Comparison of ENCODE assay signal across 1 cellular context in the genomic region with DNA sequence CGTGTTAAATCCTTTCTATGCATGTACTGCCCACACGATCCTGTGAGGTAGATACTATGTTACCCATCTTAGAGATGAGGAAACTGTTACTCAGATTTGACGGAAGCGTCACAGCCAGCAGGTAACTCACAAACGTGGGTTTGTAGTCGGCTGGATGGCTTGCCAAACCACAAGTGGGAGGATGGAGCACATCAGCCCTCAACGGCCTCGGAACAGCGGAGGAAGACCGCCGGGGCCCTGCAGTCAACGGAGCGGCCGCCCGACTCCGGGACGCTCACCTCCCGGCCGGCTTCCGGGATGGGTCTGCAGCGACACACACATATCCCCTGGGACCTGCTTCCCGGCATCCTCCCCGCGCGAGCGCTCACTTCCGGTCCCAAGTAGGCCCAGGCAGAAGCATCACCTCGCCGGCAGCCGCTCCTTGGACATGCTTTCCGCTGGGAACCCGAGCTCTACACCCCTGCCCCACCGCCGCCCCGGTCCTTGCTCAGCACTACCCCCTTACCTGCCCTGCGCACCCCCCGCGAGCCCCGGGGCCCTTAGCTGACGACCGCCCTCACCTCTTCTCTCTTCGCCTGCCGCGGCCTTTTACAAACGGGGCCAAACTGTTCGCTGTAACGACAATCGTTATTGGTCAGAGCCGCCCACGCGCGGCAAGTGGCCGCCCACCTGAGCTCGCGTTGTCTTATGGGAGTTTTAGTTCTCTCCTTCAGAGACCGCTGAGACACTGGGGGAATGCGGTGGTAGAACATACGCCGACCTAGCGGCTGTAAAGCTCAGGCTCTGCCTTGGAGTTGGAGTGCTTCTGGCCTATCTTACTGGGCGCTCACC.
TF ChIP-seq lines count a peak whose summit lies in the region.

A gene (minus strand): TSS at position 607 of the 831 bp plus-strand sequence. CDS start 9,034 bp downstream, outside the sequence.

TF ChIP-seq in K562, 482 proteins besides CTCF, POLR2A, EP300 and RAD21 (continued from another document and continues in another):
- peak; percentile 99 for TF ChIP-seq RBFOX2 (IDR thresholded peaks at IDR 0.05; ENCODE audit: low read depth, low read length)
- TF ChIP-seq ZNF41 (CRISPR knock-in tag; conservative IDR thresholded peaks at IDR 0.05): no peak
- no peak for TF ChIP-seq PYGO2 (tag; IDR thresholded peaks at IDR 0.05)
- TF ChIP-seq NEUROD1 (IDR thresholded peaks at IDR 0.05; ENCODE audit: borderline replicate concordance, low read depth, low read length, partially characterized antibody): peak; percentile 86
- TF ChIP-seq HNRNPLL (IDR thresholded peaks at IDR 0.05; ENCODE audit: low read depth, low read length, poor library complexity, severe bottlenecking): peak; percentile 72
- no peak for TF ChIP-seq BACH1 (tag; IDR thresholded peaks at IDR 0.05)
- TF ChIP-seq ZNF121 (CRISPR knock-in tag; conservative IDR thresholded peaks at IDR 0.05): 0 out of 2 replicates have a peak, but pooled peaks have one; percentile 11
- peak; percentile 16; the same call in 1 of the 2 replicates for TF ChIP-seq TCF3 (CRISPR knock-in tag; IDR thresholded peaks at IDR 0.05)
- peak; percentile 84 for TF ChIP-seq CTBP1 (IDR thresholded peaks at IDR 0.05; ENCODE audit: borderline replicate concordance)
- TF ChIP-seq ZNF766 (CRISPR knock-in tag; conservative IDR thresholded peaks at IDR 0.05): peak; percentile 72
- peak; percentile 47 for TF ChIP-seq POU5F1 (IDR thresholded peaks at IDR 0.05; ENCODE audit: borderline replicate concordance, low read depth, low read length, partially characterized antibody)
- TF ChIP-seq, protein P1, sequence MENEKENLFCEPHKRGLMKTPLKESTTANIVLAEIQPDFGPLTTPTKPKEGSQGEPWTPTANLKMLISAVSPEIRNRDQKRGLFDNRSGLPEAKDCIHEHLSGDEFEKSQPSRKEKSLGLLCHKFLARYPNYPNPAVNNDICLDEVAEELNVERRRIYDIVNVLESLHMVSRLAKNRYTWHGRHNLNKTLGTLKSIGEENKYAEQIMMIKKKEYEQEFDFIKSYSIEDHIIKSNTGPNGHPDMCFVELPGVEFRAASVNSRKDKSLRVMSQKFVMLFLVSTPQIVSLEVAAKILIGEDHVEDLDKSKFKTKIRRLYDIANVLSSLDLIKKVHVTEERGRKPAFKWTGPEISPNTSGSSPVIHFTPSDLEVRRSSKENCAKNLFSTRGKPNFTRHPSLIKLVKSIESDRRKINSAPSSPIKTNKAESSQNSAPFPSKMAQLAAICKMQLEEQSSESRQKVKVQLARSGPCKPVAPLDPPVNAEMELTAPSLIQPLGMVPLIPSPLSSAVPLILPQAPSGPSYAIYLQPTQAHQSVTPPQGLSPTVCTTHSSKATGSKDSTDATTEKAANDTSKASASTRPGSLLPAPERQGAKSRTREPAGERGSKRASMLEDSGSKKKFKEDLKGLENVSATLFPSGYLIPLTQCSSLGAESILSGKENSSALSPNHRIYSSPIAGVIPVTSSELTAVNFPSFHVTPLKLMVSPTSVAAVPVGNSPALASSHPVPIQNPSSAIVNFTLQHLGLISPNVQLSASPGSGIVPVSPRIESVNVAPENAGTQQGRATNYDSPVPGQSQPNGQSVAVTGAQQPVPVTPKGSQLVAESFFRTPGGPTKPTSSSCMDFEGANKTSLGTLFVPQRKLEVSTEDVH (IDR thresholded peaks at IDR 0.05; ENCODE audit: low read depth, partially characterized antibody): peak; percentile 82
- peak; percentile 40 for TF ChIP-seq CCNT2 (IDR thresholded peaks at IDR 0.05; ENCODE audit: borderline replicate concordance, extremely low read depth, insufficient read length, low read depth, low read length)
- no peak; the same call in 1 of the 2 replicates for TF ChIP-seq HDAC2 (IDR thresholded peaks at IDR 0.05)
- TF ChIP-seq POLR2AphosphoS2 (IDR thresholded peaks at IDR 0.05; ENCODE audit: low read length): peak; percentile 50; the same call in 1 of the 2 replicates
- TF ChIP-seq U2AF1 (optimal IDR thresholded peaks at IDR 0.05; ENCODE audit: low read depth, low read length): no peak
- TF ChIP-seq ZSCAN32 (CRISPR knock-in tag; IDR thresholded peaks at IDR 0.05): peak; percentile 37; the same call in 1 of the 2 replicates
- peak in 1 of 2 experiments; percentile 19; a peak in 1 of 4 replicates for TF ChIP-seq SIN3A (IDR thresholded peaks at IDR 0.05; ENCODE audit: borderline replicate concordance in 2 of 2, control insufficient read depth in 1 of 2, low read depth in 2 of 2, low read length in 2 of 2)
- TF ChIP-seq NR4A1 (CRISPR knock-in tag; IDR thresholded peaks at IDR 0.05): no peak
- TF ChIP-seq NR4A1 (tag; IDR thresholded peaks at IDR 0.05): peak; percentile 51; the same call in 1 of the 2 replicates
- TF ChIP-seq EGR1 (conservative IDR thresholded peaks at IDR 0.05): peak; percentile 100
- TF ChIP-seq ZNF445 (CRISPR knock-in tag; IDR thresholded peaks at IDR 0.05; ENCODE audit: low read depth): no peak
- TF ChIP-seq PCBP1 (IDR thresholded peaks at IDR 0.05; ENCODE audit: low read depth, low read length, poor library complexity, severe bottlenecking): peak; percentile 85
- TF ChIP-seq, protein P2, sequence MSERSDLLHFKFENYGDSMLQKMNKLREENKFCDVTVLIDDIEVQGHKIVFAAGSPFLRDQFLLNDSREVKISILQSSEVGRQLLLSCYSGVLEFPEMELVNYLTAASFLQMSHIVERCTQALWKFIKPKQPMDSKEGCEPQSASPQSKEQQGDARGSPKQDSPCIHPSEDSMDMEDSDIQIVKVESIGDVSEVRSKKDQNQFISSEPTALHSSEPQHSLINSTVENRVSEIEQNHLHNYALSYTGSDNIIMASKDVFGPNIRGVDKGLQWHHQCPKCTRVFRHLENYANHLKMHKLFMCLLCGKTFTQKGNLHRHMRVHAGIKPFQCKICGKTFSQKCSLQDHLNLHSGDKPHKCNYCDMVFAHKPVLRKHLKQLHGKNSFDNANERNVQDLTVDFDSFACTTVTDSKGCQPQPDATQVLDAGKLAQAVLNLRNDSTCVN (CRISPR knock-in tag; IDR thresholded peaks at IDR 0.05): 0 out of 2 replicates have a peak, but pooled peaks have one; percentile 46
- TF ChIP-seq NFXL1 (CRISPR knock-in tag; IDR thresholded peaks at IDR 0.05): no peak
- 0 out of 2 replicates have a peak, but pooled peaks have one; percentile 78 for TF ChIP-seq ZFPM2 (CRISPR knock-in tag; IDR thresholded peaks at IDR 0.05)
- TF ChIP-seq CCAR2 (IDR thresholded peaks at IDR 0.05; ENCODE audit: low read depth, low read length): no peak
- TF ChIP-seq PCBP2 (IDR thresholded peaks at IDR 0.05; ENCODE audit: low read depth, low read length, poor library complexity, severe bottlenecking): no peak
- no peak for TF ChIP-seq HOXB6 (CRISPR knock-in tag; IDR thresholded peaks at IDR 0.05; ENCODE audit: borderline replicate concordance)
- TF ChIP-seq KLF1 (tag; IDR thresholded peaks at IDR 0.05): peak; percentile 87
- TF ChIP-seq, protein P3, sequence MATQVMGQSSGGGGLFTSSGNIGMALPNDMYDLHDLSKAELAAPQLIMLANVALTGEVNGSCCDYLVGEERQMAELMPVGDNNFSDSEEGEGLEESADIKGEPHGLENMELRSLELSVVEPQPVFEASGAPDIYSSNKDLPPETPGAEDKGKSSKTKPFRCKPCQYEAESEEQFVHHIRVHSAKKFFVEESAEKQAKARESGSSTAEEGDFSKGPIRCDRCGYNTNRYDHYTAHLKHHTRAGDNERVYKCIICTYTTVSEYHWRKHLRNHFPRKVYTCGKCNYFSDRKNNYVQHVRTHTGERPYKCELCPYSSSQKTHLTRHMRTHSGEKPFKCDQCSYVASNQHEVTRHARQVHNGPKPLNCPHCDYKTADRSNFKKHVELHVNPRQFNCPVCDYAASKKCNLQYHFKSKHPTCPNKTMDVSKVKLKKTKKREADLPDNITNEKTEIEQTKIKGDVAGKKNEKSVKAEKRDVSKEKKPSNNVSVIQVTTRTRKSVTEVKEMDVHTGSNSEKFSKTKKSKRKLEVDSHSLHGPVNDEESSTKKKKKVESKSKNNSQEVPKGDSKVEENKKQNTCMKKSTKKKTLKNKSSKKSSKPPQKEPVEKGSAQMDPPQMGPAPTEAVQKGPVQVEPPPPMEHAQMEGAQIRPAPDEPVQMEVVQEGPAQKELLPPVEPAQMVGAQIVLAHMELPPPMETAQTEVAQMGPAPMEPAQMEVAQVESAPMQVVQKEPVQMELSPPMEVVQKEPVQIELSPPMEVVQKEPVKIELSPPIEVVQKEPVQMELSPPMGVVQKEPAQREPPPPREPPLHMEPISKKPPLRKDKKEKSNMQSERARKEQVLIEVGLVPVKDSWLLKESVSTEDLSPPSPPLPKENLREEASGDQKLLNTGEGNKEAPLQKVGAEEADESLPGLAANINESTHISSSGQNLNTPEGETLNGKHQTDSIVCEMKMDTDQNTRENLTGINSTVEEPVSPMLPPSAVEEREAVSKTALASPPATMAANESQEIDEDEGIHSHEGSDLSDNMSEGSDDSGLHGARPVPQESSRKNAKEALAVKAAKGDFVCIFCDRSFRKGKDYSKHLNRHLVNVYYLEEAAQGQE (CRISPR knock-in tag; IDR thresholded peaks at IDR 0.05; ENCODE audit: low read depth): 0 out of 2 replicates have a peak, but pooled peaks have one; percentile 16
- peak; percentile 92 for TF ChIP-seq SUPT5H (IDR thresholded peaks at IDR 0.05)
- TF ChIP-seq, protein P4, sequence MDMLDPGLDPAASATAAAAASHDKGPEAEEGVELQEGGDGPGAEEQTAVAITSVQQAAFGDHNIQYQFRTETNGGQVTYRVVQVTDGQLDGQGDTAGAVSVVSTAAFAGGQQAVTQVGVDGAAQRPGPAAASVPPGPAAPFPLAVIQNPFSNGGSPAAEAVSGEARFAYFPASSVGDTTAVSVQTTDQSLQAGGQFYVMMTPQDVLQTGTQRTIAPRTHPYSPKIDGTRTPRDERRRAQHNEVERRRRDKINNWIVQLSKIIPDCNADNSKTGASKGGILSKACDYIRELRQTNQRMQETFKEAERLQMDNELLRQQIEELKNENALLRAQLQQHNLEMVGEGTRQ (CRISPR knock-in tag; IDR thresholded peaks at IDR 0.05): peak; percentile 88
- TF ChIP-seq FOXP1 (CRISPR knock-in tag; IDR thresholded peaks at IDR 0.05): 0 out of 2 replicates have a peak, but pooled peaks have one; percentile 60
- no peak for TF ChIP-seq TBL1XR1 (IDR thresholded peaks at IDR 0.05; ENCODE audit: low read length in 2 of 2)
- no peak for TF ChIP-seq ZNF57 (CRISPR knock-in tag; IDR thresholded peaks at IDR 0.05)
- TF ChIP-seq XRCC5 (IDR thresholded peaks at IDR 0.05; ENCODE audit: low read depth, low read length): peak; percentile 73; the same call in 1 of the 2 replicates
- TF ChIP-seq, protein P5, sequence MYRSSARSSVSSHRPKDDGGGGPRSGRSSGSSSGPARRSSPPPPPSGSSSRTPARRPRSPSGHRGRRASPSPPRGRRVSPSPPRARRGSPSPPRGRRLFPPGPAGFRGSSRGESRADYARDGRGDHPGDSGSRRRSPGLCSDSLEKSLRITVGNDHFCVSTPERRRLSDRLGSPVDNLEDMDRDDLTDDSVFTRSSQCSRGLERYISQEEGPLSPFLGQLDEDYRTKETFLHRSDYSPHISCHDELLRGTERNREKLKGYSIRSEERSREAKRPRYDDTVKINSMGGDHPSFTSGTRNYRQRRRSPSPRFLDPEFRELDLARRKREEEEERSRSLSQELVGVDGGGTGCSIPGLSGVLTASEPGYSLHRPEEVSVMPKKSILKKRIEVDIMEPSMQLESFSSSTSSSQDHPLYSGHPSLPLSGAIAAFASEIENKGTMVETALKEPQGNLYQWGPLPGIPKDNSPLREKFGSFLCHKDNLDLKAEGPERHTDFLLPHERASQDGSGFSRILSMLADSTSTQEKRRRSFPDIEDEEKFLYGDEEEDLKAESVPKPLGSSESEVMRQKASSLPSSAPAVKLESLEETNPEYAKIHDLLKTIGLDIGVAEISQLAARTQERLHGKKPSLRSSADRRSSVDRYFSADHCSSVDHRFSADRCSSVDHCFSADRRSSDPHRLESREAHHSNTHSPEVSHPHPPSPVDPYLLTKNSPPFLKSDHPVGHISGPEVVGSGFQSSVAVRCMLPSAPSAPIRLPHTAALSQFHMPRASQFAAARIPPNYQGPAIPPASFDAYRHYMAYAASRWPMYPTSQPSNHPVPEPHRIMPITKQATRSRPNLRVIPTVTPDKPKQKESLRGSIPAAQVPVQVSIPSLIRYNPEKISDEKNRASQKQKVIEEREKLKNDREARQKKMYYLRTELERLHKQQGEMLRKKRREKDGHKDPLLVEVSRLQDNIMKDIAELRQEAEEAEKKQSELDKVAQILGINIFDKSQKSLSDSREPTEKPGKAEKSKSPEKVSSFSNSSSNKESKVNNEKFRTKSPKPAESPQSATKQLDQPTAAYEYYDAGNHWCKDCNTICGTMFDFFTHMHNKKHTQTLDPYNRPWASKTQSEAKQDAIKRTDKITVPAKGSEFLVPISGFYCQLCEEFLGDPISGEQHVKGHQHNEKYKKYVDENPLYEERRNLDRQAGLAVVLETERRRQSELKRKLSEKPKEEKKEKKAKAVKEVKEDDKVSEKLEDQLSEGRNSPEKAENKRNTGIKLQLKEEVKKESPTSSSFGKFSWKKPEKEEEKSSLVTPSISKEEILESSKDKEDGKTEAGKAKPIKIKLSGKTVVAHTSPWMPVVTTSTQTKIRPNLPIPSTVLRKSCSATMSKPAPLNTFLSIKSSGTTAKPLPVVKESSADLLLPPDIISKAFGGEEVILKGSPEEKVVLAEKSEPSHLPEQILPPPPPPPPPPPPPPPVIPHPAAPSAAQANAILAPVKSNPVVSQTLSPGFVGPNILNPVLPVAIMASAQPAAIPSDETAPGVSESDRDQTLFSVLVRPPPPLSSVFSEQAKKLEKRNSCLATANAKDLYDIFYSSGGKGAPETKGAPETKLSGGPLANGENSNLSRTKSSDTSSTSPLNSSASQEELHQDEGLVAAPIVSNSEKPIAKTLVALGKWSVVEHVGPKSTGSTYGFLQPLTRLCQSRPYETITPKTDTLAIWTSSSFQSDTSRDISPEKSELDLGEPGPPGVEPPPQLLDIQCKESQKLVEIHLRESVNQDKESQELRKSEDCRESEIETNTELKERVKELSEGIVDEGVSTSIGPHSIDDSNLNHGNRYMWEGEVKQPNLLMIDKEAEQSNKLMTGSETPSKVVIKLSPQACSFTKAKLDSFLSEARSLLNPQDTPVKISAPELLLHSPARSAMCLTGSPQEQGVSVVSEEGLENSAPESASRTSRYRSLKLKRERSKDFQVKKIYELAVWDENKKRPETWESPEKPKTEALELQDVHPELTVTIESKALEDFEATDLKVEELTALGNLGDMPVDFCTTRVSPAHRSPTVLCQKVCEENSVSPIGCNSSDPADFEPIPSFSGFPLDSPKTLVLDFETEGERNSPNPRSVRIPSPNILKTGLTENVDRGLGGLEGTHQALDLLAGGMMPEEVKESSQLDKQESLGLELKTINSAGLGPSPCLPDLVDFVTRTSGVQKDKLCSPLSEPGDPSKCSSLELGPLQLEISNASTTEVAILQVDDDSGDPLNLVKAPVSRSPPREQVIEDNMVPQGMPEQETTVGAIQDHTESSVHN (IDR thresholded peaks at IDR 0.05; ENCODE audit: borderline replicate concordance in 1 of 2, low read depth in 1 of 2): no peak
- TF ChIP-seq ZNF584 (CRISPR knock-in tag; IDR thresholded peaks at IDR 0.05; ENCODE audit: low read depth): peak; percentile 82; the same call in 1 of the 2 replicates
- TF ChIP-seq KLF16 (IDR thresholded peaks at IDR 0.05): no peak
- TF ChIP-seq ZNF224 (CRISPR knock-in tag; IDR thresholded peaks at IDR 0.05): peak; percentile 73; the same call in 1 of the 2 replicates
